Comparison of ENCODE assay signal across 20 cellular contexts in the genomic region with DNA sequence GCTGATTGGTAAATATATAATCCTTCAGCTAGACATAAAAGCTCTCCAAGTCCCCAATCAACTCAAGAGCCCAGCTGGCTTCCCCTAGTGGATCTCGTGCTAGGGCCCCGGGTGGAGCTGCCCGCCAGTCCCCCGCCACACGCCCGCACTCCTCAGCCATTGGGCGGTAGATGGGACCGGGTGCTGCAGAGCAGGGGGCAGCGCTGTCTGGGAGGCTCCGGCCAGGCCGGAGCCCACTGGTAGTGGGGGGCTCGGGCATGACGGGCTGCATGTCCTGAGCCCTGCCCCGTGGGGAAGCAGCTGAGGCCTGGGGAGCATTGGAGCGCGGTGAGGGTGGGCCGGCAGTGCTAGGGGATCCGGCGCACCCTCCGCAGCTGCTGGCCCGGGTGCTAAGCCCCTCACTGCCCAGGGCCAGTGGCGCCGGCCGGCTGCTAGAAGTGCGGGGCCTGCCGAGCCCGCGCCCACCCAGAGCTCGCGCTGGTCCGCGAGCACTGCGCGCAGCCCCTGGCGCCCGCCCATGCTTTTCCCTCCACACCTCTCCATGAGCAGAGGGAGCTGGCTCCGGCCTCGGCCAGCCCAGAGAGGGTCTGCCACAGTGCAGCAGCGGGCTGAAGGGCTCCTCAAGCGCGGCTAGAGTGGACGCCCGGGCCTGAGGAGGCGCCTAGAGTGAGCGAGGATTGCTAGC.
"Had no signal": no experiment of that assay in that cellular context is flagged by ENCODE, and none has a peak within 500 bp of the region (broad histone marks: within the 10 kb centered on the region; RNA-seq: fewer than 3 reads in every experiment).

No MANE protein-coding gene starts in this region.

- H3K4me3 ChIP-seq: esophagus squamous epithelium, ovary, right lobe of liver, stomach, tibial artery had no signal

- H3K36me3 ChIP-seq: esophagus squamous epithelium, ovary, right lobe of liver, stomach, tibial artery had no signal

- DNase-seq: cortex of kidney; effector memory CD8-positive, alpha-beta T cell; erythroblast; esophagus squamous epithelium; foreskin melanocyte; mesenchymal stem cell; midbrain; naive thymus-derived CD4-positive, alpha-beta T cell; occipital lobe; ovary; right lobe of liver; small intestine; stimulated activated CD4-positive, alpha-beta T cell treated with anti-CD3 and anti-CD28 coated beads, Interleukin-15, amount 100 ng/mL, for 24 hours; stimulated activated CD4-positive, alpha-beta T cell treated with anti-CD3 and anti-CD28 coated beads, Interleukin-2, amount 100 ng/mL, for 48 hours; stimulated activated naive CD4-positive, alpha-beta T cell treated with Interleukin-2 at 50 U/mL for 16 hours; stomach; tibial artery had no signal

- H3K9me3 ChIP-seq: ovary, right lobe of liver, tibial artery had no signal

- H3K27me3 ChIP-seq: esophagus squamous epithelium, ovary, right lobe of liver, stomach, tibial artery had no signal

- H3K27ac ChIP-seq: esophagus squamous epithelium, ovary, right lobe of liver, stomach, tibial artery had no signal

- H3K4me1 Mint-ChIP-seq: naive thymus-derived CD4-positive, alpha-beta T cell had no signal

- H3K36me3 Mint-ChIP-seq: type B pancreatic cell had no signal

- H3K4me1 ChIP-seq: esophagus squamous epithelium, right lobe of liver, stomach, tibial artery had no signal

- H3K27me3 Mint-ChIP-seq: effector memory CD8-positive, alpha-beta T cell; naive thymus-derived CD4-positive, alpha-beta T cell; type B pancreatic cell had no signal

- H3K27ac Mint-ChIP-seq: effector memory CD8-positive, alpha-beta T cell; naive thymus-derived CD4-positive, alpha-beta T cell; nephron; type B pancreatic cell had no signal

- ATAC-seq: effector memory CD8-positive, alpha-beta T cell; left lobe of liver; naive thymus-derived CD4-positive, alpha-beta T cell had no signal

- H3K9me3 Mint-ChIP-seq: nephron, type B pancreatic cell had no signal

- H3K4me3 Mint-ChIP-seq: effector memory CD8-positive, alpha-beta T cell; naive thymus-derived CD4-positive, alpha-beta T cell; nephron; type B pancreatic cell had no signal
